In genomic region chr19:37317403-37318209, GRCh38 we compare ENCODE assay signal across 8 cellular contexts. TPM values are rescaled to one million over a fixed set of nuclear protein-coding genes. Genes with fewer than 3 reads are reported as not detected.
A peak's percentile ranks its signal among the peaks of the same experiment; 100 is the strongest.
DNase-seq lines count a peak whose midpoint lies in the region; ATAC-seq and TF ChIP-seq lines count a peak whose summit lies in the region.

No MANE protein-coding gene starts in this region.

- peaks cover 7% of the 10 kb centered on the region for H3K9me3 ChIP-seq in Karpas-422 (ENCODE audit: low read length)

- POLR2A ChIA-PET in naive thymus-derived CD8-positive, alpha-beta T cell (lab: Charles Lee): interaction anchor here (0.5 to 2.4 kb wide), 13 partner anchors 17 to 1103 kb away, joined by 3 to 24 read pairs (median 4); partner anchors contain the start of genes ZNF146, ZNF527, ZNF540 and ZNF565

- H3K27ac Mint-ChIP-seq in activated T-helper 17 cell treated with anti-CD3 and anti-CD28 coated beads, Interleukin-2, amount 50 U/mL, for 72 hours: peak overlapping the region; percentile 92
- peak overlapping the region; percentile 93 to 100 (median 99) for H3K27ac Mint-ChIP-seq in naive thymus-derived CD8-positive, alpha-beta T cell

- H3K36me3 Mint-ChIP-seq in activated T-helper 17 cell treated with anti-CD3 and anti-CD28 coated beads, Interleukin-2, amount 50 U/mL, for 72 hours (ENCODE audit: low read depth): peaks cover 34% of the 10 kb centered on the region
- H3K36me3 Mint-ChIP-seq in naive thymus-derived CD8-positive, alpha-beta T cell: peaks cover 12 to 41% (median 17%) of the 10 kb centered on the region in 3 donors

- peaks cover 8% of the 10 kb centered on the region for H3K4me1 ChIP-seq in Karpas-422 (ENCODE audit: low read length)

- H2AFZ ChIP-seq in Karpas-422 (ENCODE audit: low read length): peak overlapping the region; percentile 100; the same call in 1 of the 2 replicates

- peak overlapping the region; percentile 99 for H3K4me3 ChIP-seq in Karpas-422 (ENCODE audit: low read length)
- H3K4me3 ChIP-seq in fibroblast of mammary gland (ENCODE audit: control insufficient read depth, low read depth, low read length): peak overlapping the region; percentile 91

- H3K27me3 ChIP-seq in Karpas-422 (ENCODE audit: low read length): no peaks in the 10 kb centered on the region

- peaks cover 15% of the 10 kb centered on the region for H3K4me1 Mint-ChIP-seq in activated T-helper 17 cell treated with anti-CD3 and anti-CD28 coated beads, Interleukin-2, amount 50 U/mL, for 72 hours
- peaks cover 35 to 58% (median 51%) of the 10 kb centered on the region in 4 donors for H3K4me1 Mint-ChIP-seq in naive thymus-derived CD8-positive, alpha-beta T cell

- peak overlapping the region; percentile 91 for H3K9ac ChIP-seq in Karpas-422 (ENCODE audit: low read length)

- peak; percentile 98 for DNase-seq in Daoy (ENCODE audit: low read depth)
- peak; percentile 97 for DNase-seq in Karpas-422
- DNase-seq in RKO (ENCODE audit: low spot score): peak; percentile 100
- DNase-seq in fibroblast of mammary gland (ENCODE audit: low read depth): peak; percentile 99
- DNase-seq in naive thymus-derived CD8-positive, alpha-beta T cell: peak; percentile 79 to 97 (median 92)
- peak; percentile 81 to 94 (median 94) for DNase-seq in stimulated activated naive CD4-positive, alpha-beta T cell (lab: John Stamatoyannopoulos, UW)

- H3K79me2 ChIP-seq in Karpas-422 (ENCODE audit: low read length): peaks cover 48% of the 10 kb centered on the region

- no peaks in the 10 kb centered on the region for H4K20me1 ChIP-seq in Karpas-422 (ENCODE audit: insufficient read depth, low read depth, low read length)

- H3K36me3 ChIP-seq in Karpas-422 (ENCODE audit: insufficient read depth, low read length): peaks cover 24% of the 10 kb centered on the region

- no peak overlapping the region for H3K27ac ChIP-seq in Karpas-422 (ENCODE audit: low read length)

- peak overlapping the region; percentile 96 for H3K4me3 Mint-ChIP-seq in activated T-helper 17 cell treated with anti-CD3 and anti-CD28 coated beads, Interleukin-2, amount 50 U/mL, for 72 hours
- peak overlapping the region; percentile 94 to 98 (median 96) for H3K4me3 Mint-ChIP-seq in naive thymus-derived CD8-positive, alpha-beta T cell

- peak; percentile 3 for TF ChIP-seq CTCF in fibroblast of mammary gland (conservative IDR thresholded peaks at IDR 0.05; ENCODE audit: control insufficient read depth, insufficient read depth, low read depth, low read length)

- peak; percentile 97 for ATAC-seq in GM21825 (IDR thresholded peaks at IDR 0.05; ENCODE audit: unreplicated experiment)
- peak; percentile 96 for ATAC-seq in activated T-helper 17 cell treated with anti-CD3 and anti-CD28 coated beads, Interleukin-2, amount 50 U/mL, for 72 hours (replicated peaks)
- ATAC-seq in naive thymus-derived CD8-positive, alpha-beta T cell: peak; percentile 94

- H3K9me2 ChIP-seq in Karpas-422 (replicated peaks; ENCODE audit: insufficient read depth, low read length): no peaks in the 10 kb centered on the region

- H3K4me2 ChIP-seq in Karpas-422 (ENCODE audit: low read depth, low read length, poor library complexity, severe bottlenecking): peak overlapping the region; percentile 76

- no peaks in the 10 kb centered on the region for H3K9me3 Mint-ChIP-seq in activated T-helper 17 cell treated with anti-CD3 and anti-CD28 coated beads, Interleukin-2, amount 50 U/mL, for 72 hours
- peaks cover 0 to 55% (median 10%) of the 10 kb centered on the region in 9 donors for H3K9me3 Mint-ChIP-seq in naive thymus-derived CD8-positive, alpha-beta T cell

- H3K27me3 Mint-ChIP-seq in activated T-helper 17 cell treated with anti-CD3 and anti-CD28 coated beads, Interleukin-2, amount 50 U/mL, for 72 hours: no peaks in the 10 kb centered on the region
- peaks cover 0 to 8% (median 6%) of the 10 kb centered on the region in 5 donors for H3K27me3 Mint-ChIP-seq in naive thymus-derived CD8-positive, alpha-beta T cell

RNA-seq across cellular contexts. Expression of gene ZNF527, which starts 53.3 kb away (rescaled TPM):
- total RNA-seq in Daoy (2014; rRNA removed; shearing (Covaris generic)): 1.8 and 3.7 TPM in 2 replicates
- 3.2 and 11.0 TPM in 2 replicates for total RNA-seq in Karpas-422 (2014; rRNA removed; shearing (Covaris generic); ENCODE audit: low replicate concordance)
- total RNA-seq in activated T-helper 17 cell treated with anti-CD3 and anti-CD28 coated beads, Interleukin-2, amount 50 U/mL, for 72 hours: 1 to 10 TPM; 4.9 to 5.1 TPM
- total RNA-seq in naive thymus-derived CD8-positive, alpha-beta T cell: 10 to 100 TPM; 10.9 to 15.1 TPM
- polyA plus RNA-seq in naive thymus-derived CD8-positive, alpha-beta T cell: 10 to 100 TPM in 2 of 3 donors, 1 to 10 TPM in 1; 8.7 to 13.1 (median 10.9) TPM
